In genomic region chr19:50333235-50333736, GRCh38 we compare ENCODE assay signal across 1 cellular context.
A peak's percentile ranks its signal among the peaks of the same experiment; 100 is the strongest.
TF ChIP-seq lines count a peak whose summit lies in the region.

No MANE protein-coding gene starts in this region.

TF ChIP-seq in K562, 482 proteins besides CTCF, POLR2A, EP300 and RAD21 (continued from another document):
- no peak for TF ChIP-seq ID3 (CRISPR knock-in tag; IDR thresholded peaks at IDR 0.05)
- TF ChIP-seq ID3 (tag; IDR thresholded peaks at IDR 0.05): no peak
- TF ChIP-seq ZBTB8A (IDR thresholded peaks at IDR 0.05; ENCODE audit: partially characterized antibody): no peak
- TF ChIP-seq ZNF695 (CRISPR knock-in tag; IDR thresholded peaks at IDR 0.05): no peak
- peak; percentile 54 for TF ChIP-seq POU5F1 (IDR thresholded peaks at IDR 0.05; ENCODE audit: borderline replicate concordance, low read depth, low read length, partially characterized antibody)
- no peak for TF ChIP-seq ZNF124 (CRISPR knock-in tag; IDR thresholded peaks at IDR 0.05)
- TF ChIP-seq MLX (CRISPR knock-in tag; conservative IDR thresholded peaks at IDR 0.05): no peak
- no peak for TF ChIP-seq PCBP1 (IDR thresholded peaks at IDR 0.05; ENCODE audit: low read depth, low read length, poor library complexity, severe bottlenecking)
- TF ChIP-seq USF1 (CRISPR knock-in tag; IDR thresholded peaks at IDR 0.05): peak; percentile 60; the same call in 1 of the 2 replicates
- TF ChIP-seq GTF3C2 (IDR thresholded peaks at IDR 0.05; ENCODE audit: borderline replicate concordance, extremely low read depth, insufficient read length): no peak
- TF ChIP-seq HMBOX1 (IDR thresholded peaks at IDR 0.05): peak; percentile 39; the same call in 1 of the 2 replicates
- no peak for TF ChIP-seq HMG20A (CRISPR knock-in tag; conservative IDR thresholded peaks at IDR 0.05)
- TF ChIP-seq ZNF282 (CRISPR knock-in tag; IDR thresholded peaks at IDR 0.05): no peak
- TF ChIP-seq E2F3 (CRISPR knock-in tag; IDR thresholded peaks at IDR 0.05): no peak
